1 cellular context compared by ENCODE assay signal in genomic region chr1:218345673-218346390, GRCh38.
A peak's percentile ranks its signal among the peaks of the same experiment; 100 is the strongest.
TF ChIP-seq lines count a peak whose summit lies in the region.

No MANE protein-coding gene starts in this region.

TF ChIP-seq in WTC11, 78 proteins besides CTCF, POLR2A, EP300 and RAD21 (continued from another document):
- TF ChIP-seq HMGXB4 (CRISPR knock-in tag; IDR thresholded peaks at IDR 0.05) (peak; percentile 77), ZBTB43 (CRISPR knock-in tag; IDR thresholded peaks at IDR 0.05) (peak; percentile 90; the same call in 1 of the 2 replicates)
